Comparison of ENCODE assay signal across 20 cellular contexts in genomic region chr2:16262516-16263178, GRCh38.
DNase-seq lines count a peak whose midpoint lies in the region; ATAC-seq and TF ChIP-seq lines count a peak whose summit lies in the region.
"Had no signal": no experiment of that assay in that cellular context is flagged by ENCODE, and none has a peak within 500 bp of the region (broad histone marks: within the 10 kb centered on the region; RNA-seq: fewer than 3 reads in every experiment).

No MANE protein-coding gene starts in this region.

- H3K27ac ChIP-seq in WERI-Rb-1 (no peak overlapping the region), endodermal cell (ENCODE audit: low read depth, low read length) (no peak overlapping the region), neural progenitor cell (no peak overlapping the region)
- H3K27ac ChIP-seq: A549 had no signal

- peak; percentile 98 for DNase-seq in BE2C
- DNase-seq in WERI-Rb-1, result peak; percentile 28
- peak; percentile 24 for DNase-seq in endodermal cell
- DNase-seq in neural progenitor cell (ENCODE audit: low spot score), result peak; percentile 87
- no peak for DNase-seq in RPMI8226
- no peak for DNase-seq in left ventricle myocardium superior
- no peak for DNase-seq in stimulated activated CD4-positive, alpha-beta T cell treated with anti-CD3 and anti-CD28 coated beads, Interleukin-15, amount 100 ng/mL, for 24 hours
- DNase-seq: 8988T; ACHN; AML-193; C1 segment of cervical spinal cord; Calu3; CD4-positive, alpha-beta memory T cell; COR-L47; DMS53; DMS79 treated with DMSO at 0.1 percent for 48 hours; GF-D8; H9 had no signal

- H3K27me3 ChIP-seq in BE2C (no peaks in the 10 kb centered on the region), WERI-Rb-1 (ENCODE audit: insufficient read depth, low read depth, severe bottlenecking) (no peaks in the 10 kb centered on the region), endodermal cell (ENCODE audit: control insufficient read depth, insufficient read depth, low read length, poor library complexity, severe bottlenecking) (no peaks in the 10 kb centered on the region), neural progenitor cell (no peaks in the 10 kb centered on the region)

- H3K4me1 Mint-ChIP-seq in endodermal cell (peaks cover 33% of the 10 kb centered on the region), neural progenitor cell (peaks cover 63% of the 10 kb centered on the region)
- H3K4me1 Mint-ChIP-seq: CD4-positive, alpha-beta memory T cell had no signal

- H3K9me3 ChIP-seq in BE2C, result peaks cover 23% of the 10 kb centered on the region
- H3K9me3 ChIP-seq in WERI-Rb-1 (ENCODE audit: severe bottlenecking), result no peaks in the 10 kb centered on the region
- H3K9me3 ChIP-seq in endodermal cell (ENCODE audit: control insufficient read depth, low read length), result peaks cover 5% of the 10 kb centered on the region
- H3K9me3 ChIP-seq in neural progenitor cell (ENCODE audit: low read depth), result no peaks in the 10 kb centered on the region
- H3K9me3 ChIP-seq: A549 had no signal

- H3K4me2 ChIP-seq in neural progenitor cell, result peak overlapping the region; percentile 60
- H3K4me2 ChIP-seq: A549 had no signal

- no peak overlapping the region for H3K4me3 Mint-ChIP-seq in endodermal cell
- peak overlapping the region; percentile 34 for H3K4me3 Mint-ChIP-seq in neural progenitor cell
- H3K4me3 Mint-ChIP-seq: CD4-positive, alpha-beta memory T cell; H9 had no signal

- no peak overlapping the region for H2AFZ ChIP-seq in neural progenitor cell (replicated peaks)

- no peaks in the 10 kb centered on the region for H3K36me3 Mint-ChIP-seq in endodermal cell (ENCODE audit: low read depth)
- no peaks in the 10 kb centered on the region for H3K36me3 Mint-ChIP-seq in neural progenitor cell
- H3K36me3 Mint-ChIP-seq: CD4-positive, alpha-beta memory T cell had no signal

- H3K27ac Mint-ChIP-seq in endodermal cell (no peak overlapping the region), neural progenitor cell (peak overlapping the region; percentile 54)
- H3K27ac Mint-ChIP-seq: CD4-positive, alpha-beta memory T cell; H9 had no signal

- no peaks in the 10 kb centered on the region for H3K79me2 ChIP-seq in neural progenitor cell (ENCODE audit: low read depth)

- no peak for ATAC-seq in left ventricle myocardium superior
- ATAC-seq: A549, HCT116 had no signal

- H3K4me3 ChIP-seq in BE2C (ENCODE audit: low read depth, low read length) (no peak overlapping the region), WERI-Rb-1 (ENCODE audit: low read depth, low read length) (no peak overlapping the region), endodermal cell (ENCODE audit: low read length) (no peak overlapping the region), neural progenitor cell (no peak overlapping the region)
- H3K4me3 ChIP-seq: A549 had no signal

- TF ChIP-seq CTCF in BE2C (IDR thresholded peaks at IDR 0.05; ENCODE audit: low read depth, low read length) (no peak), WERI-Rb-1 (IDR thresholded peaks at IDR 0.05; ENCODE audit: low read depth, low read length) (no peak), endodermal cell (conservative IDR thresholded peaks at IDR 0.05) (no peak), neural progenitor cell (IDR thresholded peaks at IDR 0.05) (no peak)

- H3K27me3 Mint-ChIP-seq in endodermal cell (ENCODE audit: insufficient read depth) (peaks cover 4% of the 10 kb centered on the region), neural progenitor cell (ENCODE audit: insufficient read depth, low read depth) (peaks cover 11% of the 10 kb centered on the region)
- H3K27me3 Mint-ChIP-seq: CD4-positive, alpha-beta memory T cell had no signal

- H3K9ac ChIP-seq in endodermal cell (ENCODE audit: extremely low read depth, low read length, poor library complexity, severe bottlenecking), result no peak overlapping the region
- H3K9ac ChIP-seq in neural progenitor cell, result no peak overlapping the region

- WGBS in endodermal cell (ENCODE audit: insufficient coverage in 1 of 2, insufficient read length in 1 of 2), 2 experiments, result 81 to 88% methylated on average over 5 to 11 of the region's 11 CpGs

- H3K36me3 ChIP-seq in BE2C (no peaks in the 10 kb centered on the region), WERI-Rb-1 (no peaks in the 10 kb centered on the region), endodermal cell (ENCODE audit: control insufficient read depth, insufficient read depth, low read length) (no peaks in the 10 kb centered on the region), neural progenitor cell (no peaks in the 10 kb centered on the region)

- intact Hi-C loops in left ventricle myocardium superior (cut with micrococcal nuclease), result no loop called here

- no peaks in the 10 kb centered on the region for H4K20me1 ChIP-seq in neural progenitor cell (ENCODE audit: low read depth)

- H3K4me1 ChIP-seq in BE2C, result peaks cover 15% of the 10 kb centered on the region
- H3K4me1 ChIP-seq in endodermal cell (ENCODE audit: control insufficient read depth, insufficient read depth, low read length), result peaks cover 5% of the 10 kb centered on the region
- peaks cover 22% of the 10 kb centered on the region for H3K4me1 ChIP-seq in neural progenitor cell
- H3K4me1 ChIP-seq: A549 had no signal

- H3F3A ChIP-seq in neural progenitor cell (ENCODE audit: low read depth), result peaks cover 14% of the 10 kb centered on the region

- H3K9me3 Mint-ChIP-seq in endodermal cell (peaks cover 3% of the 10 kb centered on the region), neural progenitor cell (peaks cover 2% of the 10 kb centered on the region)
- H3K9me3 Mint-ChIP-seq: H9 had no signal

Comparison
In these comparisons a context has a peak if more than half of its experiments do, and no peak if none do; other contexts are left out.
1. DNase-seq: peak in BE2C (single experiment), WERI-Rb-1 (single experiment), endodermal cell (single experiment) and neural progenitor cell (single experiment); none in RPMI8226 (single experiment), left ventricle myocardium superior (single experiment) and stimulated activated CD4-positive, alpha-beta T cell treated with anti-CD3 and anti-CD28 coated beads, Interleukin-15, amount 100 ng/mL, for 24 hours (single experiment).